ENCODE assay signal across 12 cellular contexts in the genomic region with DNA sequence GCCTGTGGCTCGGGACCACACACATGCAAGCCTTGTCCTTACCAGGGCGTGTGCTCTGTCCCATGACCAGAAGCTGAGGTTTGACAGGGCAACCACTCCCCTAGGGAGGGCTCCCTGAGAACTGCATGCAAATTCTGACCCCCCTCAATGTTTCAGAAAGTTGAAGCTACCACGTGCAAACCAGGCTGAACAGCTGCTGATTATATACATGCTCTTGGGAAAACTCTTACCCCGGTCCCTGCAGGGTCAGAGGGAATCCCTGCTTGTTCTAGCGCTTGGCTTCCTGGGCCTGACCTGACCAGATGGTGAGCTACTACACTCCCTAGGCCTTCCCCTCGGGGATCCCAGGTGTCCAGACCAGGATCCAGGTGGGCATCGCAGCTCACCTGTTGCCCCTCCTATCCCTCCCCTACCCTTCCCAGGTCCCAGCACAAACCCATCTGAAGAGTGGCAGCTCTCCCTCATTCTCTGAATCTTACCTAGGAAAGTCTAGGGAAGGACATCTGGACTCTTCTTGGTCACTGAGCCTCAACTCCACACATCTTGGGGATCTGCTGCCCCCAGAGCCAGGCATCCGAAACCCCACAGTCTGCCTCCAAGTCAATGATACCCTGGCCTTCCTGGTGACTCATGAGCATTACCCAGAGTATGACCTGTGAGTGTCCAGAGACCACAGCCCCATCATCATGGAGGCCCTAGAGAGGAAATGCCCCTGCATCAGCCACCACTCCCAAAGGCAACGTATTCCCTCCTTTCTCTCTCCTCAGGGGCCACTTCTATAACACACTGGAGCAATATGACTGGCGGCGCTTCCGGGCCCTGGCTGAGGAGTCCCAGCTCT.
A peak's percentile ranks its signal among the peaks of the same experiment; 100 is the strongest.
DNase-seq lines count a peak whose midpoint lies in the region; ATAC-seq and TF ChIP-seq lines count a peak whose summit lies in the region.
"Had no signal": no experiment of that assay in that cellular context is flagged by ENCODE, and none has a peak within 500 bp of the region (broad histone marks: within the 10 kb centered on the region; RNA-seq: fewer than 3 reads in every experiment).

No MANE protein-coding gene starts in this region.

- ATAC-seq in GM19455 (IDR thresholded peaks at IDR 0.05; ENCODE audit: unreplicated experiment) (peak; percentile 73), HG03039 (IDR thresholded peaks at IDR 0.05; ENCODE audit: unreplicated experiment) (peak; percentile 81)
- ATAC-seq: HCT116 had no signal

- no peaks in the 10 kb centered on the region for H3K36me3 ChIP-seq in SJCRH30

- H3K27me3 ChIP-seq in SJCRH30, result no peaks in the 10 kb centered on the region; the same call in 1 of the 2 replicates

- TF ChIP-seq CTCF in GM12864 (IDR thresholded peaks at IDR 0.05; ENCODE audit: low read depth, low read length, missing control alignments), result no peak

- DNase-seq in GM12864 (ENCODE audit: low read depth) (peak; percentile 40), SJCRH30 (peak; percentile 8 to 15), SHP77 (lab: John Stamatoyannopoulos, UW) (no peak), cerebellum (ENCODE audit: low spot score) (no peak), middle frontal gyrus (ENCODE audit: extremely low spot score, low spot score) (no peak)
- no peak for DNase-seq in stimulated activated CD4-positive, alpha-beta T cell treated with anti-CD3 and anti-CD28 coated beads, Interleukin-1b, Interleukin-23, amount 100 ng/mL, for 48 hours
- DNase-seq: activated naive CD4-positive, alpha-beta T cell treated with anti-CD3 and anti-CD28 coated beads for 36 hours; NCI-H2029 had no signal

- H3K9me3 ChIP-seq in SJCRH30 (replicated peaks), result no peaks in the 10 kb centered on the region

- H3K4me3 ChIP-seq in GM12864 (ENCODE audit: low read depth, low read length) (no peak overlapping the region), SJCRH30 (no peak overlapping the region)

- H3K27ac ChIP-seq in SJCRH30, result no peak overlapping the region
- H3K27ac ChIP-seq: C4-2B had no signal

- no peaks in the 10 kb centered on the region for H3K4me1 ChIP-seq in SJCRH30

Comparison
In these comparisons a context has a peak if more than half of its experiments do, and no peak if none do; other contexts are left out.
1. DNase-seq: peak in GM12864 (single experiment) and SJCRH30 (2 of 2); none in SHP77 (0 of 2), cerebellum (single experiment), stimulated activated CD4-positive, alpha-beta T cell treated with anti-CD3 and anti-CD28 coated beads, Interleukin-1b, Interleukin-23, amount 100 ng/mL, for 48 hours (single experiment) and middle frontal gyrus (single experiment).